In the genomic region with DNA sequence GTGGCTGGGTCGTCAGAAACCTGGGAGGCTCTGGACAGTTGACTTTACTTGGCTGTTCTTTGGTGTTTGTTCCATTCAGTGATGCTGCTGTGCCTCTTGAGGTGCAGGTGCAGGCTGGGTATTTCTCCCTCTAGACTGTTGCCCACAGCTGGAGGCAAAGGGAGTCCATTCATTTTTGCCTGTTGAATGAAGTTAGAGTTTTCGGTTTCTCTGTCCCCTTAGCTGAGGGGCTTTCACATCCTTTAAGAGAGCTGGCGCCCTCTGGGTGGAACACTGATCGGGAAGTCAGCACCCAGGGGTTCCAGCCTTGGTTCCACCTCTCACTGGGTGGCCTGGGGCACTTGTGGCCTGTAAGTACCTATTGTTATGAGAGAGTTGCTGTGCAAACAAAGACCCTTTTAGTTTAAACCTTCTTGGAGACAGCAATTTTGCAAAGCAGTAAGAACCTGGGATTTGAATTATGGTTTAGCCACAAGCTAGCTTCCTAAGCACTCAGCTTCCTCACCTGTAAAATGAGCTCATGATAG, we compare ENCODE assay signal across 14 cellular contexts.
DNase-seq lines count a peak whose midpoint lies in the region; ATAC-seq, FAIRE-seq and TF ChIP-seq lines count a peak whose summit lies in the region.
"Had no signal": no experiment of that assay in that cellular context is flagged by ENCODE, and none has a peak within 500 bp of the region (broad histone marks: within the 10 kb centered on the region; RNA-seq: fewer than 3 reads in every experiment).

No MANE protein-coding gene starts in this region.

- TF ChIP-seq POLR2A in H54 (IDR thresholded peaks at IDR 0.05; ENCODE audit: low read depth, low read length) = no peak

- no peaks in the 10 kb centered on the region for H3K9me3 ChIP-seq in CD4-positive, CD25-positive, alpha-beta regulatory T cell (ENCODE audit: control insufficient read depth in 2 of 2, low read length in 2 of 2)
- no peaks in the 10 kb centered on the region for H3K9me3 ChIP-seq in HEK293 (ENCODE audit: control insufficient read depth, insufficient read depth, low read depth, low read length)
- no peaks in the 10 kb centered on the region for H3K9me3 ChIP-seq in ascending aorta

- POLR2A ChIA-PET in HEK293 (lab: Yijun Ruan, JAX) = no interaction called here

- peak overlapping the region; percentile 44 to 89 (median 62) for H3K27ac Mint-ChIP-seq in CD4-positive, CD25-positive, alpha-beta regulatory T cell
- H3K27ac Mint-ChIP-seq in osteocyte (ENCODE audit: unreplicated experiment) = no peak overlapping the region
- H3K27ac Mint-ChIP-seq: activated CD4-positive, alpha-beta memory T cell treated with anti-CD3 and anti-CD28 coated beads for 36 hours; activated T-cell treated with anti-CD3 and anti-CD28 coated beads, Interleukin-2, amount 50 U/mL, for 72 hours had no signal

- no peaks in the 10 kb centered on the region for H3K27me3 ChIP-seq in CD4-positive, CD25-positive, alpha-beta regulatory T cell (ENCODE audit: control insufficient read depth, insufficient read depth, low read length)
- no peaks in the 10 kb centered on the region for H3K27me3 ChIP-seq in ascending aorta

- H3K4me1 Mint-ChIP-seq in CD4-positive, CD25-positive, alpha-beta regulatory T cell = peaks cover 14 to 66% (median 46%) of the 10 kb centered on the region in 4 donors
- H3K4me1 Mint-ChIP-seq in osteocyte (ENCODE audit: unreplicated experiment) = peaks cover 39% of the 10 kb centered on the region

- peaks cover 5% of the 10 kb centered on the region for H3K36me3 Mint-ChIP-seq in CD4-positive, CD25-positive, alpha-beta regulatory T cell
- H3K36me3 Mint-ChIP-seq in osteocyte (ENCODE audit: unreplicated experiment) = peaks cover 5% of the 10 kb centered on the region
- H3K36me3 Mint-ChIP-seq: activated CD4-positive, alpha-beta memory T cell treated with anti-CD3 and anti-CD28 coated beads for 36 hours had no signal

- CTCF ChIA-PET in HEK293 (lab: Yijun Ruan, JAX) = interaction anchor here (0.6 to 0.9 kb wide), 3 partner anchors 8 to 62 kb away, joined by 3 read pairs; no protein-coding TSS in a partner anchor

- ATAC-seq in CD4-positive, CD25-positive, alpha-beta regulatory T cell (ENCODE audit: low read depth in 2 of 2) = no peak
- ATAC-seq: activated T-cell treated with anti-CD3 and anti-CD28 coated beads, Interleukin-2, amount 50 U/mL, for 72 hours; effector memory CD8-positive, alpha-beta T cell; PC-3 had no signal

- H3K36me3 ChIP-seq in CD4-positive, CD25-positive, alpha-beta regulatory T cell (ENCODE audit: control insufficient read depth, insufficient read depth, low read length) = no peaks in the 10 kb centered on the region
- H3K36me3 ChIP-seq in HEK293 (ENCODE audit: control insufficient read depth in 2 of 2, insufficient read depth in 1 of 2, low read length in 2 of 2) (no peaks in the 10 kb centered on the region), ascending aorta (no peaks in the 10 kb centered on the region)

- H3K27me3 Mint-ChIP-seq in CD4-positive, CD25-positive, alpha-beta regulatory T cell = no peaks in the 10 kb centered on the region
- no peaks in the 10 kb centered on the region for H3K27me3 Mint-ChIP-seq in osteocyte (ENCODE audit: unreplicated experiment)
- H3K27me3 Mint-ChIP-seq: activated CD4-positive, alpha-beta memory T cell treated with anti-CD3 and anti-CD28 coated beads for 36 hours; effector memory CD8-positive, alpha-beta T cell had no signal

- H3K9me3 Mint-ChIP-seq in CD4-positive, CD25-positive, alpha-beta regulatory T cell = peaks cover 0 to 1% (median 0%) of the 10 kb centered on the region in 7 donors
- no peaks in the 10 kb centered on the region for H3K9me3 Mint-ChIP-seq in osteocyte (ENCODE audit: unreplicated experiment)
- H3K9me3 Mint-ChIP-seq: activated CD4-positive, alpha-beta memory T cell treated with anti-CD3 and anti-CD28 coated beads for 36 hours; activated T-cell treated with anti-CD3 and anti-CD28 coated beads, Interleukin-2, amount 50 U/mL, for 72 hours; effector memory CD8-positive, alpha-beta T cell had no signal

- no peak overlapping the region for H3K27ac ChIP-seq in CD4-positive, CD25-positive, alpha-beta regulatory T cell (ENCODE audit: insufficient read depth, low read length, poor library complexity, severe bottlenecking)
- H3K27ac ChIP-seq in HEK293 (ENCODE audit: extremely low read depth, low read depth, low read length) = no peak overlapping the region
- peak overlapping the region; percentile 69 to 76 for H3K27ac ChIP-seq in ascending aorta
- H3K27ac ChIP-seq in substantia nigra (ENCODE audit: low read depth, low read length, poor library complexity, severe bottlenecking) = no peak overlapping the region

- intact Hi-C loops in ascending aorta (cut with DNase I) (loop anchor here (5.0 kb wide), 1 partner anchor 98 kb away; no protein-coding TSS in a partner anchor), posterior vena cava (cut with DNase I) (no loop called here)

- H3K4me1 ChIP-seq in CD4-positive, CD25-positive, alpha-beta regulatory T cell (ENCODE audit: control insufficient read depth, insufficient read depth, low read length, poor library complexity, severe bottlenecking) = peaks cover 39% of the 10 kb centered on the region
- H3K4me1 ChIP-seq in HEK293 (ENCODE audit: control insufficient read depth, insufficient read depth, low read length) (peaks cover 9% of the 10 kb centered on the region), ascending aorta (peaks cover 24 to 30% of the 10 kb centered on the region in 2 donors)

- H3K4me3 ChIP-seq in CD4-positive, CD25-positive, alpha-beta regulatory T cell (ENCODE audit: low read depth, low read length) = no peak overlapping the region
- H3K4me3 ChIP-seq in HEK293 (ENCODE audit: low read depth, low read length) (no peak overlapping the region), ascending aorta (no peak overlapping the region)

- TF ChIP-seq CTCF in HEK293 (tag by site-specific recombination; IDR thresholded peaks at IDR 0.05) (no peak), ascending aorta (IDR thresholded peaks at IDR 0.05) (no peak), osteocyte (IDR thresholded peaks at IDR 0.05) (no peak)

- no peak for DNase-seq in CD4-positive, CD25-positive, alpha-beta regulatory T cell
- no peak for DNase-seq in ascending aorta (ENCODE audit: low spot score in 2 of 2)
- DNase-seq in posterior vena cava (ENCODE audit: low spot score) = peak; percentile 28
- no peak for DNase-seq in osteocyte (ENCODE audit: extremely low spot score, unreplicated experiment)
- DNase-seq in foreskin melanocyte = no peak
- no peak for DNase-seq in substantia nigra (lab: John Stamatoyannopoulos, UW)
- no peak for DNase-seq in H54 (ENCODE audit: insufficient read length, low spot score)
- DNase-seq: activated CD4-positive, alpha-beta memory T cell treated with anti-CD3 and anti-CD28 coated beads for 36 hours; activated T-cell treated with anti-CD3 and anti-CD28 coated beads, Interleukin-2, amount 50 U/mL, for 72 hours; effector memory CD8-positive, alpha-beta T cell; GF-D8; NCI-H1694 treated with DMSO at 0.1 percent for 48 hours; PC-3 had no signal

- no peak for FAIRE-seq in H54 (lab: Jason Lieb, UNC)

- peak overlapping the region in 1 of 4 donors; percentile 33 for H3K4me3 Mint-ChIP-seq in CD4-positive, CD25-positive, alpha-beta regulatory T cell
- H3K4me3 Mint-ChIP-seq in osteocyte (ENCODE audit: unreplicated experiment) = no peak overlapping the region
- H3K4me3 Mint-ChIP-seq: activated CD4-positive, alpha-beta memory T cell treated with anti-CD3 and anti-CD28 coated beads for 36 hours; activated T-cell treated with anti-CD3 and anti-CD28 coated beads, Interleukin-2, amount 50 U/mL, for 72 hours; effector memory CD8-positive, alpha-beta T cell had no signal

TF ChIP-seq in HEK293, 187 proteins besides CTCF, POLR2A, EP300 and RAD21:
- peak; percentile 54 for TF ChIP-seq ZIC2 (tag by site-specific recombination; IDR thresholded peaks at IDR 0.05)
- TF ChIP-seq ZNF2 (tag by site-specific recombination; IDR thresholded peaks at IDR 0.05) = no peak

Comparison
In these comparisons a context has a peak if more than half of its experiments do, and no peak if none do; other contexts are left out.
1. H3K27ac ChIP-seq: peak in ascending aorta (2 of 2); none in CD4-positive, CD25-positive, alpha-beta regulatory T cell (single experiment), HEK293 (single experiment) and substantia nigra (single experiment).